ENCODE assay signal across 15 cellular contexts in the genomic region with DNA sequence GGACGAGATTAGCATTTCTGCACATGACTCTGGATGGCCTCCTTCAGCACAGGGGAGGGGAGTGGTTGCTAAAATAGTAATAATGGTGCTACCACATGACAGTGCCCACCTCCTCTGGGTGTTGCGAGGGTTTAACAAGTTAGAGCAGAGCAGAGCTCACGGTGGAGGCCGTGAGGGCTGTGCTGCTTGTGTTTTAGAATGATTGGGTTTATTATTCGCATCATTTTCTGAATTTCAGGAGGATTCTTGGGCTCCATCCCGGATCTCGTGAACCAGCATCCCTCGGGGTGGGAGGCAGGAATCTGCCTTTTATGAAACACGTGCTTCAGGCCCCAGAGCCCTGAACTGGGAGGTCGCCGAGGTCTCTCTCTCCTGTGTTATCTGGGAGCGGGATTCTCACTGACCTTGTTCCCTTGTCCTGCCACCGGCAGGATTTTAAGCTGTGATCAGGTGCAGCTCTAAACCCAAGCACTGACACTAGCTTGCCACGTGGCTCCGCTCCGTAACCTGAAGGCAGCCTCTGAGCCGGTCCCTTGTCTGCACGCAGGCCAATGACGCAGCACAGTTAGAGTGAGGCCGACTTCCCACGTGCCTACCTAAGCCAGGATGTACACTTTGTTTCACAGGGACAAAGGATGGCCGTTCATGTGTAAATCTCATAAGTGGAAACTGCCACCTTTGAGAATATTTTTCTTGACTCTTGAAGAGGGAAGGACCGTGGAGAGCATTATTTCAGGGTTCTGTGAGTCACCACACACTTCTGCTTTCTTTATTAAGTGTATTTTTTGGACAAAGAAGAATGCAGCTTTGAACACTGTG.
DNase-seq lines count a peak whose midpoint lies in the region; ATAC-seq and TF ChIP-seq lines count a peak whose summit lies in the region.
"Had no signal": no experiment of that assay in that cellular context is flagged by ENCODE, and none has a peak within 500 bp of the region (broad histone marks: within the 10 kb centered on the region; RNA-seq: fewer than 3 reads in every experiment).

No MANE protein-coding gene starts in this region.

- TF ChIP-seq POLR2A in thyroid gland (IDR thresholded peaks at IDR 0.05): peak in 1 of 2 donors; percentile 26

- peaks cover 19% of the 10 kb centered on the region for H3K27me3 Mint-ChIP-seq in activated CD4-positive, alpha-beta memory T cell treated with anti-CD3 and anti-CD28 coated beads, Interleukin-2, amount 10 ng/mL, durations not matched to agents 7 days and 5 days
- H3K27me3 Mint-ChIP-seq: activated naive CD8-positive, alpha-beta T cell treated with anti-CD3 and anti-CD28 coated beads, Interleukin-2, amount 10 ng/mL, durations not matched to agents 7 days and 5 days had no signal

- POLR2A ChIA-PET in activated CD4-positive, alpha-beta memory T cell treated with anti-CD3 and anti-CD28 coated beads, Interleukin-2, amount 10 ng/mL, durations not matched to agents 7 days and 5 days (lab: Charles Lee): no interaction called here

- H3K9me3 ChIP-seq in OCI-LY3 (ENCODE audit: insufficient read depth, low read length): peaks cover 3% of the 10 kb centered on the region
- H3K9me3 ChIP-seq in thyroid gland: no peaks in the 10 kb centered on the region
- H3K9me3 ChIP-seq: psoas muscle, SJSA1, testis had no signal

- TF ChIP-seq CTCF in OCI-LY3 (IDR thresholded peaks at IDR 0.05; ENCODE audit: low read depth, low read length) (no peak), thyroid gland (IDR thresholded peaks at IDR 0.05) (peak in 2 of 6 experiments; percentile 23 to 34)

- H3K4me3 Mint-ChIP-seq in activated CD4-positive, alpha-beta memory T cell treated with anti-CD3 and anti-CD28 coated beads, Interleukin-2, amount 10 ng/mL, durations not matched to agents 7 days and 5 days: no peak overlapping the region
- H3K4me3 Mint-ChIP-seq: activated naive CD8-positive, alpha-beta T cell treated with anti-CD3 and anti-CD28 coated beads, Interleukin-2, amount 10 ng/mL, durations not matched to agents 7 days and 5 days had no signal

- 59 to 62% methylated on average over 23 of the region's 23 CpGs for WGBS in thyroid gland, 2 donors

- H3K9me3 Mint-ChIP-seq in activated CD4-positive, alpha-beta memory T cell treated with anti-CD3 and anti-CD28 coated beads, Interleukin-2, amount 10 ng/mL, durations not matched to agents 7 days and 5 days: peaks cover 11% of the 10 kb centered on the region

- CTCF ChIA-PET in activated CD4-positive, alpha-beta memory T cell treated with anti-CD3 and anti-CD28 coated beads, Interleukin-2, amount 10 ng/mL, durations not matched to agents 7 days and 5 days (lab: Charles Lee): no interaction called here

- H3K4me1 ChIP-seq in OCI-LY3 (ENCODE audit: low read length) (peaks cover 16% of the 10 kb centered on the region), thyroid gland (peaks cover 11 to 21% of the 10 kb centered on the region in 2 donors)
- H3K4me1 ChIP-seq: psoas muscle, SJSA1, testis had no signal

- peaks cover 45% of the 10 kb centered on the region for H3K4me1 Mint-ChIP-seq in activated CD4-positive, alpha-beta memory T cell treated with anti-CD3 and anti-CD28 coated beads, Interleukin-2, amount 10 ng/mL, durations not matched to agents 7 days and 5 days

- peaks cover 33% of the 10 kb centered on the region for H4K20me1 ChIP-seq in OCI-LY3 (ENCODE audit: insufficient read depth, low read length)

- H2AFZ ChIP-seq in OCI-LY3 (ENCODE audit: low read depth, low read length): no peak overlapping the region

- peak overlapping the region; percentile 58 for H3K4me2 ChIP-seq in OCI-LY3 (ENCODE audit: low read length)

- ATAC-seq in HG02798 (IDR thresholded peaks at IDR 0.05; ENCODE audit: poor library complexity, unreplicated experiment): peak; percentile 48
- ATAC-seq in left colon: no peak
- ATAC-seq: psoas muscle had no signal

- H3K79me2 ChIP-seq in OCI-LY3 (ENCODE audit: low read length): no peaks in the 10 kb centered on the region

- H3K9ac ChIP-seq in OCI-LY3 (ENCODE audit: low read length): no peak overlapping the region

- DNase-seq in DMS53 (lab: John Stamatoyannopoulos, UW) (peak; percentile 73), DMS53 treated with DMSO at 0.1 percent for 48 hours (lab: John Stamatoyannopoulos, UW; ENCODE audit: unreplicated experiment) (no peak), thyroid gland (peak; percentile 87 to 89), left colon (no peak), hypothalamus (lab: John Stamatoyannopoulos, UW) (no peak)
- DNase-seq in activated CD4-positive, alpha-beta memory T cell treated with anti-CD3 and anti-CD28 coated beads, Interleukin-2, amount 10 ng/mL, durations not matched to agents 7 days and 5 days: no peak
- DNase-seq: activated naive CD8-positive, alpha-beta T cell treated with anti-CD3 and anti-CD28 coated beads, Interleukin-2, amount 10 ng/mL, durations not matched to agents 7 days and 5 days; dorsolateral prefrontal cortex; NCI-H446 treated with DMSO at 0.1 percent for 48 hours; psoas muscle; testis had no signal

- no peaks in the 10 kb centered on the region for H3K36me3 ChIP-seq in OCI-LY3 (replicated peaks; ENCODE audit: low read depth, low read length)
- no peaks in the 10 kb centered on the region for H3K36me3 ChIP-seq in thyroid gland
- H3K36me3 ChIP-seq: SJSA1 had no signal

- H3K4me3 ChIP-seq in OCI-LY3 (ENCODE audit: low read length) (peak overlapping the region; percentile 32; the same call in 1 of the 2 replicates), thyroid gland (replicated peaks in 1 of 3) (no peak overlapping the region)
- H3K4me3 ChIP-seq: dorsolateral prefrontal cortex, psoas muscle, SJSA1, testis had no signal

- intact Hi-C loops in thyroid gland (cut with DNase I): no loop called here
- intact Hi-C loops in left colon (cut with DNase I, micrococcal nuclease): no loop called here

- H3K27me3 ChIP-seq in OCI-LY3 (ENCODE audit: low read depth, low read length): peaks cover 87% of the 10 kb centered on the region
- no peaks in the 10 kb centered on the region for H3K27me3 ChIP-seq in thyroid gland
- H3K27me3 ChIP-seq: testis had no signal

- H3K27ac ChIP-seq in OCI-LY3 (ENCODE audit: low read length): no peak overlapping the region
- peak overlapping the region; percentile 60 to 90 (median 77) for H3K27ac ChIP-seq in thyroid gland
- H3K27ac ChIP-seq: 22Rv1, dorsolateral prefrontal cortex, psoas muscle, SJSA1, testis had no signal

- peaks cover 13% of the 10 kb centered on the region for H3K36me3 Mint-ChIP-seq in activated CD4-positive, alpha-beta memory T cell treated with anti-CD3 and anti-CD28 coated beads, Interleukin-2, amount 10 ng/mL, durations not matched to agents 7 days and 5 days (ENCODE audit: low read depth)

- no peak overlapping the region for H3K27ac Mint-ChIP-seq in activated CD4-positive, alpha-beta memory T cell treated with anti-CD3 and anti-CD28 coated beads, Interleukin-2, amount 10 ng/mL, durations not matched to agents 7 days and 5 days
- H3K27ac Mint-ChIP-seq: activated naive CD8-positive, alpha-beta T cell treated with anti-CD3 and anti-CD28 coated beads, Interleukin-2, amount 10 ng/mL, durations not matched to agents 7 days and 5 days had no signal

Comparison
In these comparisons a context has a peak if more than half of its experiments do, and no peak if none do; other contexts are left out.
1. DNase-seq: peak in DMS53 (single experiment) and thyroid gland (2 of 2); none in DMS53 treated with DMSO at 0.1 percent for 48 hours (single experiment), left colon (0 of 2), activated CD4-positive, alpha-beta memory T cell treated with anti-CD3 and anti-CD28 coated beads, Interleukin-2, amount 10 ng/mL, durations not matched to agents 7 days and 5 days (single experiment) and hypothalamus (0 of 51).